In genomic region chr2:126822115-126822514, GRCh38 we compare ENCODE assay signal across 7 cellular contexts.
"Had no signal": no experiment of that assay in that cellular context is flagged by ENCODE, and none has a peak within 500 bp of the region (broad histone marks: within the 10 kb centered on the region; RNA-seq: fewer than 3 reads in every experiment).

No MANE protein-coding gene starts in this region.

- H3K27ac ChIP-seq: HL-60 had no signal

- H3K4me2 ChIP-seq: GM23338 had no signal

- H3K27ac Mint-ChIP-seq: GM23338, HFFc6, IgD-negative memory B cell had no signal

- H3K4me1 ChIP-seq: HAP-1 had no signal

- H3K4me3 Mint-ChIP-seq: GM23338, HFFc6, IgD-negative memory B cell had no signal

- DNase-seq: HFFc6 had no signal

- H2AFZ ChIP-seq: GM23338 had no signal

- H3K36me3 ChIP-seq: HAP-1 had no signal

- H3K4me3 ChIP-seq: GM23338, HAP-1 had no signal

- ATAC-seq: GM23338, HCT116, HepG2 had no signal

- H3K9me3 ChIP-seq: HAP-1 had no signal

- H3K4me1 Mint-ChIP-seq: IgD-negative memory B cell had no signal
